ENCODE assay signal across 34 cellular contexts in the genomic region with DNA sequence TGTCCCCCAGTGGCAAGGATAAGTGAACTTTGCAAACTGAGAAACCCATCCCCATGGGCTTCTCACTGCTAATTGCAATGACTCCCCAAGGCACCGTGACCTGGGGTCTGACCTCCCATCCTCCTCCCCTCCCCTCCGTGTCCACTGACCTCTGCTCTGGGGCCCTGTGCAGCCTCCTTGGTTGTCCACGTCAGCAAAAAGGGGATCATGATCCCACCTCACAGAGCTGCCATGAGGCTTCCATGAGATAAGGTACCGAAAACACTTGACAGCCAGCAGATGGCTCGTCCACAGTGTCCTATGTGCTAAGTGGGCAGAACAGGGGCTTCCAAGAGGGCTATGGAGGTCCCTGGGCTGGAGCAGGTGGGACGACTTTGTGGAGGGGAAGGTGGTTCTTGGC.
"Had no signal": no experiment of that assay in that cellular context is flagged by ENCODE, and none has a peak within 500 bp of the region (broad histone marks: within the 10 kb centered on the region; RNA-seq: fewer than 3 reads in every experiment).

No MANE protein-coding gene starts in this region.

- H3K9me3 ChIP-seq: MG63 had no signal

- H3K36me3 ChIP-seq: MG63 had no signal

- H3K4me3 ChIP-seq: MG63 had no signal

- DNase-seq: Karpas-422, Kasumi-1, MG63, MM.1S, MV-4-11, NCI-H1048, NCI-H1092, NCI-H1092 treated with DMSO at 0.1 percent for 48 hours, NCI-H1105, NCI-H1105 treated with DMSO at 0.1 percent for 48 hours, NCI-H1417, NCI-H1417 treated with DMSO at 0.1 percent for 48 hours, NCI-H1436, NCI-H1436 treated with DMSO at 0.1 percent for 48 hours, NCI-H146, NCI-H1694, NCI-H1694 treated with DMSO at 0.1 percent for 48 hours, NCI-H187, NCI-H187 treated with DMSO at 0.1 percent for 48 hours, NCI-H1930, NCI-H2029, NCI-H2029 treated with DMSO at 0.1 percent for 48 hours, NCI-H2081, NCI-H2081 treated with DMSO at 0.1 percent for 48 hours, NCI-H2107, NCI-H2171, NCI-H2171 treated with DMSO at 0.1 percent for 48 hours, NCI-H2227 treated with DMSO at 0.1 percent for 48 hours, NCI-H226, NCI-H345, NCI-H446, NCI-H446 treated with DMSO at 0.1 percent for 48 hours, NCI-H510A, NCI-H510A treated with DMSO at 0.1 percent for 48 hours had no signal

- H3K27me3 ChIP-seq: MG63 had no signal
